In genomic region chr12:110744176-110744575, GRCh38 we compare ENCODE assay signal across 1 cellular context.
TF ChIP-seq lines count a peak whose summit lies in the region.

No MANE protein-coding gene starts in this region.

TF ChIP-seq in endothelial cell of umbilical vein, 7 proteins besides CTCF, POLR2A, EP300 and RAD21 (continued from another document):
- TF ChIP-seq GATA2 (IDR thresholded peaks at IDR 0.05; ENCODE audit: insufficient read depth, insufficient read length, low read depth, low read length), result no peak
